Comparison of ENCODE assay signal across 8 cellular contexts in the genomic region with DNA sequence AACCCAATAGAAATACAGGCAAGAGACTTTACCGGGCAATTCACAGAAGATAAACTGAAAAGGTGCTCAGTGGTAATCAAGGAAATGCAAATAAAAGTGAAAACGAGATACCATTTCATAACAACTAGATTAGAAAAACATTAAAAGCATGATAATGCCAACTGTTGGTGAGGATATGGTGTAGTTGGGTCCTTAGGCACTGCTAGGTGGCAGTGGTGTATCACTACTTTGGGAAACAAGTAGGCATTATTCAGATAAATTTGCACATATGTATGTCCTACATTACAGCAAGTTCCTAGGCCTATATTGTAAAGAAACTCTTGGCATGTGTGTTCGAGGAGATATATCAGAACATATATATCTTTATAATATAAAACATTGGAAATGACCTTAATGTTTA. TPM values are rescaled to one million over a fixed set of nuclear protein-coding genes. Genes with fewer than 3 reads are reported as not detected.
DNase-seq lines count a peak whose midpoint lies in the region; ATAC-seq and TF ChIP-seq lines count a peak whose summit lies in the region.

No MANE protein-coding gene starts in this region.

- no peak overlapping the region for H2BK15ac ChIP-seq in H9 (ENCODE audit: low read depth, low read length)

- H3K56ac ChIP-seq in H9 (ENCODE audit: insufficient read length, low read depth, low read length), result no peak overlapping the region

- no peaks in the 10 kb centered on the region for H3K27me3 ChIP-seq in H9 (ENCODE audit: insufficient read depth, low read length)

- no peak overlapping the region for H2BK12ac ChIP-seq in H9 (ENCODE audit: insufficient read length, low read depth, low read length)

- no peaks in the 10 kb centered on the region for H3K9me3 ChIP-seq in H9 (ENCODE audit: control insufficient read depth, low read depth, low read length)

- peak; percentile 71 for TF ChIP-seq CTCF in C4-2B (conservative IDR thresholded peaks at IDR 0.05)
- peak; percentile 53; the same call in 2 of the 3 replicates for TF ChIP-seq CTCF in H9 (conservative IDR thresholded peaks at IDR 0.05)
- TF ChIP-seq CTCF in fibroblast of pulmonary artery (IDR thresholded peaks at IDR 0.05; ENCODE audit: low read length, missing control alignments), result peak; percentile 47

- no peak overlapping the region for H3K27ac Mint-ChIP-seq in H9
- no peak overlapping the region for H3K27ac Mint-ChIP-seq in activated T-cell treated with anti-CD3 and anti-CD28 coated beads, Interleukin-2, amount 50 U/mL, for 72 hours

- no peak overlapping the region for H3T11ph ChIP-seq in H9 (ENCODE audit: low read length)

- H4K5ac ChIP-seq in H9 (ENCODE audit: insufficient read length, low read depth, low read length), result no peak overlapping the region

- no peaks in the 10 kb centered on the region for H3K23me2 ChIP-seq in H9 (ENCODE audit: insufficient read length, low read depth, low read length, poor library complexity, severe bottlenecking)

- H3K36me3 Mint-ChIP-seq in H9 (ENCODE audit: insufficient read depth in 1 of 3, low read depth in 3 of 3), result no peaks in the 10 kb centered on the region; a peak in 1 of 7 replicates
- peaks cover 5 to 6% of the 10 kb centered on the region in 2 donors for H3K36me3 Mint-ChIP-seq in activated T-cell treated with anti-CD3 and anti-CD28 coated beads, Interleukin-2, amount 50 U/mL, for 72 hours (ENCODE audit: insufficient read depth in 2 of 2)

- no peaks in the 10 kb centered on the region for H3K4me1 ChIP-seq in H9 (ENCODE audit: insufficient read depth, low read length)

- no peaks in the 10 kb centered on the region for H3K4me1 Mint-ChIP-seq in H9
- H3K4me1 Mint-ChIP-seq in activated T-cell treated with anti-CD3 and anti-CD28 coated beads, Interleukin-2, amount 50 U/mL, for 72 hours (ENCODE audit: low read depth), result no peaks in the 10 kb centered on the region

- H4K8ac ChIP-seq in H9 (replicated peaks; ENCODE audit: insufficient read length, low read depth, low read length), result no peak overlapping the region

- no peak overlapping the region for H3K4me2 ChIP-seq in H9 (ENCODE audit: insufficient read depth, insufficient read length, low read length)

- H3K4me3 Mint-ChIP-seq in H9, result no peak overlapping the region
- no peak overlapping the region for H3K4me3 Mint-ChIP-seq in activated T-cell treated with anti-CD3 and anti-CD28 coated beads, Interleukin-2, amount 50 U/mL, for 72 hours

- peaks cover 4% of the 10 kb centered on the region in 2 experiments; a peak in 3 of 5 replicates for H3K9me3 Mint-ChIP-seq in H9
- peaks cover 4 to 5% of the 10 kb centered on the region in 2 donors for H3K9me3 Mint-ChIP-seq in activated T-cell treated with anti-CD3 and anti-CD28 coated beads, Interleukin-2, amount 50 U/mL, for 72 hours

- no peak overlapping the region for H3K14ac ChIP-seq in H9 (ENCODE audit: insufficient read depth, low read length)

- ATAC-seq in GM21825 (IDR thresholded peaks at IDR 0.05; ENCODE audit: unreplicated experiment) (no peak), GM18909 (IDR thresholded peaks at IDR 0.05; ENCODE audit: poor library complexity, unreplicated experiment) (no peak), GM19452 (IDR thresholded peaks at IDR 0.05; ENCODE audit: unreplicated experiment) (no peak)
- no peak for ATAC-seq in activated T-cell treated with anti-CD3 and anti-CD28 coated beads, Interleukin-2, amount 50 U/mL, for 72 hours (replicated peaks in 1 of 2)

- H2BK20ac ChIP-seq in H9 (ENCODE audit: low read depth, low read length, poor library complexity, severe bottlenecking), result no peak overlapping the region

- no peak overlapping the region for H2BK5ac ChIP-seq in H9 (ENCODE audit: insufficient read length, low read length)

- H3K79me1 ChIP-seq in H9 (ENCODE audit: insufficient read depth, low read depth, low read length, poor library complexity, severe bottlenecking), result no peaks in the 10 kb centered on the region

- H4K91ac ChIP-seq in H9 (ENCODE audit: insufficient read length, low read depth, low read length), result no peak overlapping the region

- H3K18ac ChIP-seq in H9 (ENCODE audit: insufficient read length, low read depth, low read length), result no peak overlapping the region

- peaks cover 17% of the 10 kb centered on the region for H3K27me3 Mint-ChIP-seq in H9 (ENCODE audit: low read depth)
- no peaks in the 10 kb centered on the region for H3K27me3 Mint-ChIP-seq in activated T-cell treated with anti-CD3 and anti-CD28 coated beads, Interleukin-2, amount 50 U/mL, for 72 hours (ENCODE audit: low read depth)

- WGBS in H9 (ENCODE audit: extremely low coverage, insufficient read length, low lambda C conversion rate), result no CpG with 5 or more reads among the region's 3 CpGs

- H3K27ac ChIP-seq in C4-2B (no peak overlapping the region), H9 (ENCODE audit: insufficient read length, low read depth, low read length) (no peak overlapping the region)

- H4K20me1 ChIP-seq in H9 (ENCODE audit: control insufficient read depth, insufficient read depth, insufficient read length), result no peaks in the 10 kb centered on the region

- no peaks in the 10 kb centered on the region for H3K79me2 ChIP-seq in H9 (ENCODE audit: insufficient read depth, low read length)

- in situ Hi-C loops in SK-MEL-5 (cut with HindIII; ENCODE audit: low pct_unique_long_range_greater_than_20kb, low sequenced_read_pairs), result no loop called here

- H3K23ac ChIP-seq in H9 (ENCODE audit: insufficient read length, low read depth, low read length), result no peak overlapping the region

- H2AK5ac ChIP-seq in H9 (ENCODE audit: insufficient read length, low read length), result no peak overlapping the region

- H2AFZ ChIP-seq in H9 (ENCODE audit: low read length), result no peak overlapping the region

- no peak overlapping the region for H2BK120ac ChIP-seq in H9 (ENCODE audit: low read depth, low read length, poor library complexity, severe bottlenecking)

- no peak overlapping the region for H3K9ac ChIP-seq in H9 (ENCODE audit: extremely low read depth, insufficient read length, low read length)

- no peak for DNase-seq in H9
- peak; percentile 60 for DNase-seq in SK-MEL-5 (ENCODE audit: low read depth, low spot score)
- peak; percentile 60 for DNase-seq in fibroblast of pulmonary artery (ENCODE audit: low read depth)
- DNase-seq in activated T-cell treated with anti-CD3 and anti-CD28 coated beads, Interleukin-2, amount 50 U/mL, for 72 hours, result no peak

- H3K4ac ChIP-seq in H9 (ENCODE audit: low read depth, low read length), result no peak overlapping the region

- no peak overlapping the region for H3K4me3 ChIP-seq in fibroblast of pulmonary artery (replicated peaks; ENCODE audit: low read depth, low read length)

RNA-seq across cellular contexts. Expression of gene AZIN2, which starts 31.0 kb away (rescaled TPM):
- total RNA-seq in H9 (2021), result 0.39 and 0.50 TPM in 2 replicates
- 5.9 and 8.2 TPM in 2 replicates for total RNA-seq in SK-MEL-5 (2014; rRNA removed; shearing (Covaris generic))
- polyA plus RNA-seq in SK-MEL-5 (2015; cell fraction: cytosol; rRNA removed), result 3.9 and 5.4 TPM in 2 replicates
- polyA plus RNA-seq in SK-MEL-5 (2015; cell fraction: nucleus; rRNA removed), result 25.8 and 29.4 TPM in 2 replicates
- 1 to 10 TPM; 2.5 to 4.1 TPM for total RNA-seq in activated T-cell treated with anti-CD3 and anti-CD28 coated beads, Interleukin-2, amount 50 U/mL, for 72 hours

Comparison
In these comparisons a context has a peak if more than half of its experiments do, and no peak if none do; other contexts are left out.
1. DNase-seq: peak in SK-MEL-5 (single experiment) and fibroblast of pulmonary artery (single experiment); none in H9 (single experiment) and activated T-cell treated with anti-CD3 and anti-CD28 coated beads, Interleukin-2, amount 50 U/mL, for 72 hours (0 of 2).
2. Peak in every context shown above with its lines, with median percentiles within 50 percentile points of each other: CTCF ChIP-seq.